Comparison of ENCODE assay signal across 11 cellular contexts in the genomic region with DNA sequence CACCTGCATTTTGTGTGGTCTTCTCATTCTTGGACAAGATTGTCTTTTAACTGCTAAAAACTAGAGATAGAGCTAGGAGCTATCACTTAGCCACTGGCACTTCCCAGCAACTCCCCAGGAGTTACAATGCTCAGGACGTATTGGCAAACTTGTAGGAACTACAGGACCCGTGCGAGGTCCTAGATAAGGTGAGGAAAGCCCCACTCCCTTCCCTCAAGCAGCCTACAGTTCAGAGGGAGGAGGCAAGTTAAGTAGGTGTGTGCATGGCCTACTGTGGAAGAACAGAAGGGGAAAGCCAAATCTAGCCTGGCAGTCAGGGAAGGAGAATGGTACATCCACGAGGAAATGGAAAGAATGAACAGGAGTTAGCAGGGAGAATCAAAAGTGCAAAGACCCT.
DNase-seq lines count a peak whose midpoint lies in the region; ATAC-seq, FAIRE-seq and TF ChIP-seq lines count a peak whose summit lies in the region.
"Had no signal": no experiment of that assay in that cellular context is flagged by ENCODE, and none has a peak within 500 bp of the region (broad histone marks: within the 10 kb centered on the region; RNA-seq: fewer than 3 reads in every experiment).

No MANE protein-coding gene starts in this region.

- no peaks in the 10 kb centered on the region for H3K36me3 ChIP-seq in rectal smooth muscle tissue (ENCODE audit: control insufficient read depth, insufficient read depth, low read length)
- H3K36me3 ChIP-seq: adrenal gland, heart left ventricle had no signal

- peaks cover 12% of the 10 kb centered on the region for H3K4me1 Mint-ChIP-seq in dendritic cell treated with granulocyte-macrophage colony-stimulating factor and Interleukin-4, amounts not matched to agents 40 ng/mL and 50 ng/mL, for 4 days (ENCODE audit: low read depth)
- H3K4me1 Mint-ChIP-seq in effector memory CD8-positive, alpha-beta T cell (ENCODE audit: low read depth in 2 of 2) = no peaks in the 10 kb centered on the region

- peak overlapping the region; percentile 35 for H3K27ac ChIP-seq in rectal smooth muscle tissue (ENCODE audit: low read depth, low read length)
- H3K27ac ChIP-seq: adrenal gland had no signal

- FAIRE-seq in D721Med (lab: Jason Lieb, UNC) = no peak

- ATAC-seq in GM18517 (IDR thresholded peaks at IDR 0.05; ENCODE audit: unreplicated experiment) (peak; percentile 21), HG03432 (IDR thresholded peaks at IDR 0.05; ENCODE audit: unreplicated experiment) (peak; percentile 21), HG02610 (IDR thresholded peaks at IDR 0.05; ENCODE audit: unreplicated experiment) (no peak)
- ATAC-seq in effector memory CD8-positive, alpha-beta T cell (replicated peaks) = no peak

- H3K27me3 ChIP-seq in rectal smooth muscle tissue (ENCODE audit: control insufficient read depth, insufficient read depth, low read length) = no peaks in the 10 kb centered on the region
- H3K27me3 ChIP-seq: adrenal gland, heart left ventricle had no signal

- H3K9me3 Mint-ChIP-seq in dendritic cell treated with granulocyte-macrophage colony-stimulating factor and Interleukin-4, amounts not matched to agents 40 ng/mL and 50 ng/mL, for 4 days = no peaks in the 10 kb centered on the region
- no peaks in the 10 kb centered on the region for H3K9me3 Mint-ChIP-seq in effector memory CD8-positive, alpha-beta T cell

- intact Hi-C loops in dendritic cell treated with granulocyte-macrophage colony-stimulating factor and Interleukin-4, amounts not matched to agents 40 ng/mL and 50 ng/mL, for 4 days (cut with micrococcal nuclease) = no loop called here

- H3K9ac ChIP-seq in rectal smooth muscle tissue (ENCODE audit: low read length) = no peak overlapping the region

- DNase-seq in effector memory CD8-positive, alpha-beta T cell = no peak
- DNase-seq in D721Med (ENCODE audit: insufficient read length, low spot score) = no peak
- DNase-seq in stimulated activated CD4-positive, alpha-beta T cell treated with anti-CD3 and anti-CD28 coated beads, Interleukin-4, amount 100 ng/mL, for 4 hours = no peak
- DNase-seq: adrenal gland; effector memory CD4-positive, alpha-beta T cell had no signal

- no peak overlapping the region for H3K27ac Mint-ChIP-seq in dendritic cell treated with granulocyte-macrophage colony-stimulating factor and Interleukin-4, amounts not matched to agents 40 ng/mL and 50 ng/mL, for 4 days
- no peak overlapping the region for H3K27ac Mint-ChIP-seq in effector memory CD8-positive, alpha-beta T cell

- no peak for TF ChIP-seq CTCF in D721Med (IDR thresholded peaks at IDR 0.05; ENCODE audit: insufficient read depth, missing control alignments)

- no peak overlapping the region for H3K4me3 ChIP-seq in rectal smooth muscle tissue (ENCODE audit: low read length)

- peaks cover 12% of the 10 kb centered on the region for H3K4me1 ChIP-seq in rectal smooth muscle tissue (ENCODE audit: control insufficient read depth, insufficient read depth, low read length)
- H3K4me1 ChIP-seq: adrenal gland had no signal

- H3K4me3 Mint-ChIP-seq in dendritic cell treated with granulocyte-macrophage colony-stimulating factor and Interleukin-4, amounts not matched to agents 40 ng/mL and 50 ng/mL, for 4 days = peak overlapping the region; percentile 63
- H3K4me3 Mint-ChIP-seq in effector memory CD8-positive, alpha-beta T cell = no peak overlapping the region

- peaks cover 76% of the 10 kb centered on the region for H3K27me3 Mint-ChIP-seq in dendritic cell treated with granulocyte-macrophage colony-stimulating factor and Interleukin-4, amounts not matched to agents 40 ng/mL and 50 ng/mL, for 4 days
- H3K27me3 Mint-ChIP-seq in effector memory CD8-positive, alpha-beta T cell = peaks cover 39 to 67% of the 10 kb centered on the region in 2 donors

- H3K36me3 Mint-ChIP-seq in dendritic cell treated with granulocyte-macrophage colony-stimulating factor and Interleukin-4, amounts not matched to agents 40 ng/mL and 50 ng/mL, for 4 days (ENCODE audit: low read depth) = no peaks in the 10 kb centered on the region
- H3K36me3 Mint-ChIP-seq in effector memory CD8-positive, alpha-beta T cell (ENCODE audit: insufficient read depth) = peaks cover 3% of the 10 kb centered on the region

Comparison
In these comparisons a context has a peak if more than half of its experiments do, and no peak if none do; other contexts are left out.
1. ATAC-seq: peak in GM18517 (single experiment) and HG03432 (single experiment); none in effector memory CD8-positive, alpha-beta T cell (single experiment) and HG02610 (single experiment).